Comparison of ENCODE assay signal across 9 cellular contexts in the genomic region with DNA sequence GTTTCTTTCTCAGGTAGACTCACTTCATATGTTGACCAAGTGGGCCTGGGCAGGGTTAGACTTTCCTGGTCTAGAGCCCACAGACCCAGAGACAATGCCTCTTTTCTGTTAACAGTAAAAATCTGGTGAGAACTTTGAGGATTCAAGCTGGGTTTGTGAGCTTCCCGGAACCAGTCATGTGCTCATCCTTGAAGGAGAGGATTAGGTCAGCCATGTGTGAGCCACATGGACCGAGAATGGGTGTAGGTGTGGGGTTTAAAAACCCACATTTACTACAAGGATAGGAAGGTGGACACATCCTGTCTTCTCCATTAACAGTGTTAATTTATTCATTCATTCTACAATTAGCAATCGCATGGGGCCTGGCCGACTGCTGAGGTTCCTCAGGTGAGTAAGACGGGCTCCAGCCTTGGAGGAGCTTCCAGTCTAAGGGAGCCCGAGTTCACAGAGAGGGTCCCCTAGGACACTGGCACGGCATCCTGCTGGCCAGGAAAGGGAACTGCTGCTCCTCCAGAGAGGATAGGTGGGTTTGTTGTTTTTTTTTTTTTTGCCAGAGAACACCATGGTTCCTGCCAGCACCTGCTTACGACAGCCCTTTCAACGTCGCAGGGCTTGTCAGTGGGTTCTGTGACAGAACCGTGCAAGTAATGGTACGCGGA.
DNase-seq lines count a peak whose midpoint lies in the region; ATAC-seq and TF ChIP-seq lines count a peak whose summit lies in the region.
"Had no signal": no experiment of that assay in that cellular context is flagged by ENCODE, and none has a peak within 500 bp of the region (broad histone marks: within the 10 kb centered on the region; RNA-seq: fewer than 3 reads in every experiment).

No MANE protein-coding gene starts in this region.

- no peak overlapping the region for H3K27ac ChIP-seq in thoracic aorta
- H3K27ac ChIP-seq: C4-2B had no signal

- TF ChIP-seq CTCF in brain (conservative IDR thresholded peaks at IDR 0.05) (peak in 1 of 2 experiments; percentile 46), thoracic aorta (IDR thresholded peaks at IDR 0.05) (no peak)

- H3K9me3 Mint-ChIP-seq in activated T-cell treated with anti-CD3 and anti-CD28 coated beads, Interleukin-2, amount 50 U/mL, for 72 hours: no peaks in the 10 kb centered on the region
- peaks cover 0 to 4% (median 2%) of the 10 kb centered on the region in 5 experiments for H3K9me3 Mint-ChIP-seq in brain

- peak overlapping the region; percentile 95 to 97 for H3K4me3 Mint-ChIP-seq in activated T-cell treated with anti-CD3 and anti-CD28 coated beads, Interleukin-2, amount 50 U/mL, for 72 hours
- H3K4me3 Mint-ChIP-seq in brain: peak overlapping the region; percentile 86 to 96 (median 91)

- H3K36me3 ChIP-seq in thoracic aorta: no peaks in the 10 kb centered on the region

- peaks cover 0 to 9% of the 10 kb centered on the region in 2 donors for H3K4me1 ChIP-seq in thoracic aorta (ENCODE audit: control insufficient read depth in 1 of 2, low read depth in 2 of 2)

- H3K36me3 Mint-ChIP-seq in activated T-cell treated with anti-CD3 and anti-CD28 coated beads, Interleukin-2, amount 50 U/mL, for 72 hours (ENCODE audit: insufficient read depth in 2 of 2): peaks cover 0 to 1% of the 10 kb centered on the region in 2 donors
- no peaks in the 10 kb centered on the region for H3K36me3 Mint-ChIP-seq in brain

- no peak for ATAC-seq in activated T-cell treated with anti-CD3 and anti-CD28 coated beads, Interleukin-2, amount 50 U/mL, for 72 hours (replicated peaks in 1 of 2)
- ATAC-seq in thoracic aorta (ENCODE audit: insufficient number of reproducible peaks, low FRiP score, low read depth): no peak
- no peak for ATAC-seq in GM18519 (IDR thresholded peaks at IDR 0.05; ENCODE audit: low FRiP score, unreplicated experiment)

- peaks cover 12% of the 10 kb centered on the region for H3K27me3 Mint-ChIP-seq in activated T-cell treated with anti-CD3 and anti-CD28 coated beads, Interleukin-2, amount 50 U/mL, for 72 hours (ENCODE audit: low read depth)
- H3K27me3 Mint-ChIP-seq in brain: peaks cover 10% of the 10 kb centered on the region

- H3K27me3 ChIP-seq in thoracic aorta (replicated peaks; ENCODE audit: insufficient read depth): no peaks in the 10 kb centered on the region

- H3K4me1 Mint-ChIP-seq in activated T-cell treated with anti-CD3 and anti-CD28 coated beads, Interleukin-2, amount 50 U/mL, for 72 hours (ENCODE audit: low read depth): peaks cover 20% of the 10 kb centered on the region
- peaks cover 19% of the 10 kb centered on the region for H3K4me1 Mint-ChIP-seq in brain

- no peak overlapping the region for H3K27ac Mint-ChIP-seq in activated T-cell treated with anti-CD3 and anti-CD28 coated beads, Interleukin-2, amount 50 U/mL, for 72 hours
- H3K27ac Mint-ChIP-seq in brain: peak overlapping the region in 2 of 5 experiments; percentile 28 to 93

- peak overlapping the region; percentile 71 for H3K4me3 ChIP-seq in thoracic aorta

- H3K9me3 ChIP-seq in thoracic aorta: no peaks in the 10 kb centered on the region

- DNase-seq in activated T-cell treated with anti-CD3 and anti-CD28 coated beads, Interleukin-2, amount 50 U/mL, for 72 hours: peak in 1 of 2 donors; percentile 4
- DNase-seq in activated T-cell treated with anti-CD3 and anti-CD28 coated beads for 4 hours: no peak
- DNase-seq in left kidney (ENCODE audit: low read depth, low spot score): peak; percentile 32
- DNase-seq in thoracic aorta (ENCODE audit: low spot score): no peak
- DNase-seq in globus pallidus (ENCODE audit: low spot score): no peak
- no peak for DNase-seq in epidermal melanocyte (ENCODE audit: insufficient read length, low spot score)
